ENCODE assay signal across 21 cellular contexts in the genomic region with DNA sequence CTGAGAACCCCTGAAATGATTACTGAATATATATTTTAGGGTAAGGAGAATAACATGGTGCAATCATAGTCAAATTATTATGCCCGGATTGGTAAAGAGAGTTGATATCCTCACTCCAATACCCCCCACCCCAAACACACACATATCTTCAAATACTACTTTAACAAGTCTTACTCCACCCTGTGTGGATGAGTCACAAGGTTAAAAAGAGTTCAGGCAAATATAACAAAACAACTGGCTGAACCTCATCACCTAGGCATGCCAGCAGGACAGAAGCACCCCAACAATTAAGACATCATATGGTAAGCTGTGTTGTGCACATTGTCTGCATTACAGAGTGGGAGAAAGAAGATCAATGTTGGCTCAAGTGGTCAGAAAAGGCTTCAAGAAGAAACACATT.
A peak's percentile ranks its signal among the peaks of the same experiment; 100 is the strongest.
DNase-seq lines count a peak whose midpoint lies in the region; ATAC-seq and TF ChIP-seq lines count a peak whose summit lies in the region.
"Had no signal": no experiment of that assay in that cellular context is flagged by ENCODE, and none has a peak within 500 bp of the region (broad histone marks: within the 10 kb centered on the region; RNA-seq: fewer than 3 reads in every experiment).

No MANE protein-coding gene starts in this region.

- H3K4me3 ChIP-seq in esophagus muscularis mucosa = no peak overlapping the region
- H3K4me3 ChIP-seq: BLaER1, SJSA1 had no signal

- TF ChIP-seq CTCF in esophagus muscularis mucosa (IDR thresholded peaks at IDR 0.05) = no peak

- intact Hi-C loops in sciatic nerve (cut with DNase I) = no loop called here
- intact Hi-C loops in esophagus muscularis mucosa (cut with DNase I) = no loop called here

- H3K36me3 ChIP-seq in esophagus muscularis mucosa = no peaks in the 10 kb centered on the region
- H3K36me3 ChIP-seq: BLaER1, SJSA1 had no signal

- ATAC-seq in sciatic nerve = no peak
- ATAC-seq: Right ventricle myocardium inferior had no signal

- WGBS in esophagus muscularis mucosa = 100% methylated on average over 1 of the region's 1 CpG

- no peak for TF ChIP-seq EP300 in esophagus muscularis mucosa (IDR thresholded peaks at IDR 0.05)

- H3K9me3 ChIP-seq in esophagus muscularis mucosa = no peaks in the 10 kb centered on the region
- H3K9me3 ChIP-seq: SJSA1 had no signal

- no peaks in the 10 kb centered on the region for H3K4me1 ChIP-seq in esophagus muscularis mucosa
- H3K4me1 ChIP-seq: BLaER1, SJSA1 had no signal

- H3K27ac ChIP-seq in esophagus muscularis mucosa (replicated peaks in 1 of 4) = no peak overlapping the region
- H3K27ac ChIP-seq: BLaER1, KMS-11, SJSA1 had no signal

- no peaks in the 10 kb centered on the region for H3K27me3 ChIP-seq in esophagus muscularis mucosa
- H3K27me3 ChIP-seq: BLaER1, SJSA1 had no signal

- TF ChIP-seq POLR2A in esophagus muscularis mucosa (IDR thresholded peaks at IDR 0.05; ENCODE audit: low read depth) = no peak

- DNase-seq in HT-29 (ENCODE audit: low spot score) (peak; percentile 18), amniotic epithelial cell (ENCODE audit: low read depth) (peak; percentile 29), iris pigment epithelial cell (ENCODE audit: low read depth) (peak; percentile 56), NCI-H774 (lab: John Stamatoyannopoulos, UW) (no peak), sciatic nerve (ENCODE audit: low spot score) (no peak), epidermal melanocyte (ENCODE audit: insufficient read length, low spot score) (no peak), esophagus muscularis mucosa (ENCODE audit: extremely low spot score) (no peak)
- DNase-seq: ACHN; CD4-positive, alpha-beta T cell; COR-L47; DMS 273 treated with DMSO at 0.1 percent for 48 hours; DMS79 treated with DMSO at 0.1 percent for 48 hours; GDM1; NCI-H1105 treated with DMSO at 0.1 percent for 48 hours; NCI-H2029 treated with DMSO at 0.1 percent for 48 hours; NCI-H345; NCI-H524 had no signal

Comparison
In these comparisons a context has a peak if more than half of its experiments do, and no peak if none do; other contexts are left out.
1. DNase-seq: peak in HT-29 (single experiment), amniotic epithelial cell (single experiment) and iris pigment epithelial cell (single experiment); none in NCI-H774 (single experiment), sciatic nerve (single experiment), epidermal melanocyte (single experiment) and esophagus muscularis mucosa (single experiment).